18 cellular contexts compared by ENCODE assay signal in genomic region chr6:9834233-9834632, GRCh38.
DNase-seq lines count a peak whose midpoint lies in the region; ATAC-seq and TF ChIP-seq lines count a peak whose summit lies in the region.
"Had no signal": no experiment of that assay in that cellular context is flagged by ENCODE, and none has a peak within 500 bp of the region (broad histone marks: within the 10 kb centered on the region; RNA-seq: fewer than 3 reads in every experiment).

No MANE protein-coding gene starts in this region.

- peak; percentile 86 for DNase-seq in COLO829 (ENCODE audit: low spot score)
- DNase-seq in SK-MEL-5 (ENCODE audit: low read depth, low spot score) = peak; percentile 95
- DNase-seq in fibroblast of the aortic adventitia (ENCODE audit: low read depth) = peak; percentile 1
- DNase-seq in lung microvascular endothelial cell (ENCODE audit: low read depth in 2 of 2) = peak; percentile 61 to 80
- no peak for DNase-seq in OCI-M1 (lab: John Stamatoyannopoulos, UW)
- no peak for DNase-seq in T-helper 9 cell
- no peak for DNase-seq in gastrocnemius medialis
- DNase-seq in BE2C = no peak
- DNase-seq: 8988T; CD4-positive, alpha-beta T cell; DMS153; DMS79; GF-D8; GOT3; H7; HFFc6 had no signal

- TF ChIP-seq POLR2A in gastrocnemius medialis (IDR thresholded peaks at IDR 0.05) = no peak

- in situ Hi-C loops in SK-MEL-5 (cut with HindIII; ENCODE audit: low pct_unique_long_range_greater_than_20kb, low sequenced_read_pairs) (no loop called here), gastrocnemius medialis (cut with MboI; ENCODE audit: low sequenced_read_pairs in 4 of 4) (no loop called here)

- no peak overlapping the region for H3K27ac ChIP-seq in gastrocnemius medialis
- H3K27ac ChIP-seq: C4-2B had no signal

- H3K27me3 ChIP-seq in gastrocnemius medialis (no peaks in the 10 kb centered on the region), BE2C (no peaks in the 10 kb centered on the region)

- H3K4me3 ChIP-seq in fibroblast of the aortic adventitia (ENCODE audit: low read depth, low read length) = no peak overlapping the region
- H3K4me3 ChIP-seq in gastrocnemius medialis = no peak overlapping the region
- H3K4me3 ChIP-seq in BE2C (ENCODE audit: low read depth, low read length) = no peak overlapping the region

- intact Hi-C loops in gastrocnemius medialis (cut with DNase I; ENCODE audit: low total_unique reads) = no loop called here

- no peaks in the 10 kb centered on the region for H3K9me3 ChIP-seq in gastrocnemius medialis
- no peaks in the 10 kb centered on the region; the same call in 1 of the 2 replicates for H3K9me3 ChIP-seq in BE2C

- H3K36me3 ChIP-seq in gastrocnemius medialis = no peaks in the 10 kb centered on the region
- H3K36me3 ChIP-seq in BE2C = no peaks in the 10 kb centered on the region

- no peaks in the 10 kb centered on the region for H3K4me1 ChIP-seq in gastrocnemius medialis
- H3K4me1 ChIP-seq in BE2C = no peaks in the 10 kb centered on the region

- no peak for ATAC-seq in gastrocnemius medialis
- ATAC-seq: HCT116 had no signal

- TF ChIP-seq CTCF in fibroblast of the aortic adventitia (IDR thresholded peaks at IDR 0.05; ENCODE audit: insufficient read depth, low read length) = no peak
- TF ChIP-seq CTCF in gastrocnemius medialis (IDR thresholded peaks at IDR 0.05 in 4 of 5, conservative IDR thresholded peaks at IDR 0.05 in 1 of 5) = no peak
- TF ChIP-seq CTCF in BE2C (IDR thresholded peaks at IDR 0.05; ENCODE audit: low read depth, low read length) = no peak

Comparison
In these comparisons a context has a peak if more than half of its experiments do, and no peak if none do; other contexts are left out.
1. DNase-seq: peak in COLO829 (single experiment), SK-MEL-5 (single experiment), fibroblast of the aortic adventitia (single experiment) and lung microvascular endothelial cell (2 of 2); none in OCI-M1 (single experiment), T-helper 9 cell (single experiment), gastrocnemius medialis (0 of 2) and BE2C (single experiment).